In the genomic region with DNA sequence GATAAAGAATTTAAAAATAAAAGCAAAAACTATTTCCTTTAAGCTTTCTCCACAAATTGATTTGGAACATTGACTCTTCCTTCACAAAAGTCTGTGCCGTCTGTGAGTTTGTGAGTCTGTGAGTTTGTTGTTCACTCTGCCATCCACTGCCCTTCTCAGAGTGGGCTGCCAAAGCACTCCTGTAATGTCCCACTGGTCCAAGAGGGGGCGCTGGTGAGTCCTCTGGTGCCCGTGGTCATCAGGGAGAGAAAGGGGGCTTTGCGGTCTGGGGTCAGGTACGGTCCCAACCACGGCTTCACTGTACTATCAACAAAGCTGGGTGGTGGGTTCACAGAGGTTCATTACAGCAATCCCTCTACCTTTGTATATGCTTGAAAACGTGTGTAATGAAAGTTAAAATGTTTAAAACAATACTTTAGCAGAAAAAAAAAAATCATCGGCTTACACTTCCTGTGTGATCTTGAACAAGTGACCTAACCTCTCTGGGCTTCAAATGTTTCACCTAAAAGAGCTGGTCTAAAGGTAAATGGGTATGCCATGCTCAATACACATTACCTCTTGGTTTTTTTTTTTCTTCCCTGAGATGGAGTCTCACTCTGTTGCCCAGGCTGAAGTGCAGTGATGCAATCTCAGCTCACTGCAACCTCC, we compare ENCODE assay signal across 9 cellular contexts. TPM values are rescaled to one million over a fixed set of nuclear protein-coding genes. Genes with fewer than 3 reads are reported as not detected.
DNase-seq lines count a peak whose midpoint lies in the region; ATAC-seq and TF ChIP-seq lines count a peak whose summit lies in the region.
"Had no signal": no experiment of that assay in that cellular context is flagged by ENCODE, and none has a peak within 500 bp of the region (broad histone marks: within the 10 kb centered on the region; RNA-seq: fewer than 3 reads in every experiment).

No MANE protein-coding gene starts in this region.

- peak; percentile 93 for TF ChIP-seq CTCF in DOHH2 (IDR thresholded peaks at IDR 0.05; ENCODE audit: low read depth, low read length, poor library complexity, severe bottlenecking)
- TF ChIP-seq CTCF in tibial nerve (IDR thresholded peaks at IDR 0.05), result peak; percentile 32 to 63 (median 41)

- no peaks in the 10 kb centered on the region for H3K9me2 ChIP-seq in DOHH2 (replicated peaks; ENCODE audit: control insufficient read depth, low read length)

- peak; percentile 55 for DNase-seq in NAMALWA (ENCODE audit: low spot score)
- peak; percentile 46 for DNase-seq in activated naive CD4-positive, alpha-beta T cell treated with anti-CD3 and anti-CD28 coated beads, Interleukin-2, amount 50 U/mL, for 16 hours
- DNase-seq in left kidney (ENCODE audit: low read depth, low spot score), result peak; percentile 42
- DNase-seq in tibial nerve (ENCODE audit: low spot score in 2 of 2), result peak in 1 of 2 donors; percentile 51
- no peak for DNase-seq in DMS79 treated with DMSO at 0.1 percent for 48 hours (lab: John Stamatoyannopoulos, UW)
- no peak for DNase-seq in COLO668 (lab: John Stamatoyannopoulos, UW; ENCODE audit: unreplicated experiment)

- H3F3A ChIP-seq in DOHH2 (ENCODE audit: control insufficient read depth, insufficient read depth), result peaks cover 3% of the 10 kb centered on the region; the same call in 1 of the 2 replicates

- TF ChIP-seq POLR2A in tibial nerve (IDR thresholded peaks at IDR 0.05), result no peak

- no peak overlapping the region for H3K4me2 ChIP-seq in DOHH2 (ENCODE audit: low read length)

- no peak for TF ChIP-seq EP300 in tibial nerve (IDR thresholded peaks at IDR 0.05)

- H3K79me2 ChIP-seq in DOHH2 (ENCODE audit: control insufficient read depth, low read length), result no peaks in the 10 kb centered on the region

- no peak for ATAC-seq in HG03095 (IDR thresholded peaks at IDR 0.05; ENCODE audit: unreplicated experiment)

- H3K9me3 ChIP-seq in DOHH2 (ENCODE audit: control insufficient read depth, insufficient read depth, low read length), result no peaks in the 10 kb centered on the region
- no peaks in the 10 kb centered on the region for H3K9me3 ChIP-seq in tibial nerve

- H3K27me3 ChIP-seq in DOHH2 (ENCODE audit: control insufficient read depth, low read length) (peaks cover 18% of the 10 kb centered on the region), tibial nerve (peaks cover 0 to 8% of the 10 kb centered on the region in 2 donors)

- H3K27ac ChIP-seq in DOHH2 (ENCODE audit: low read depth, low read length) (no peak overlapping the region), tibial nerve (no peak overlapping the region)

- H3K4me3 ChIP-seq in DOHH2 (ENCODE audit: low read length), result no peak overlapping the region
- H3K4me3 ChIP-seq in tibial nerve, result no peak overlapping the region

- no peaks in the 10 kb centered on the region for H3K36me3 ChIP-seq in DOHH2 (ENCODE audit: control insufficient read depth, low read length)
- peaks cover 0 to 37% (median 0%) of the 10 kb centered on the region in 3 donors for H3K36me3 ChIP-seq in tibial nerve

- H4K20me1 ChIP-seq in DOHH2 (ENCODE audit: control insufficient read depth, insufficient read depth, low read depth, low read length), result no peaks in the 10 kb centered on the region

- 38 to 46% methylated on average over 8 of the region's 8 CpGs for WGBS in tibial nerve, 2 donors

- H3K4me1 ChIP-seq in DOHH2 (ENCODE audit: control insufficient read depth, low read length) (peaks cover 8% of the 10 kb centered on the region), tibial nerve (peaks cover 0 to 8% (median 0%) of the 10 kb centered on the region in 4 donors)

RNA-seq across cellular contexts. Expression of a gene that starts 5.6 kb away (rescaled TPM):
- not detected for total RNA-seq in tibial nerve
- total RNA-seq: NCI-H460 had no signal

Comparison
In these comparisons a context has a peak if more than half of its experiments do, and no peak if none do; other contexts are left out.
1. DNase-seq: peak in NAMALWA (single experiment), activated naive CD4-positive, alpha-beta T cell treated with anti-CD3 and anti-CD28 coated beads, Interleukin-2, amount 50 U/mL, for 16 hours (single experiment) and left kidney (single experiment); none in DMS79 treated with DMSO at 0.1 percent for 48 hours (single experiment) and COLO668 (single experiment).